ENCODE assay signal across 14 cellular contexts in genomic region chr15:58608711-58609110, GRCh38.
DNase-seq lines count a peak whose midpoint lies in the region; ATAC-seq and TF ChIP-seq lines count a peak whose summit lies in the region.
"Had no signal": no experiment of that assay in that cellular context is flagged by ENCODE, and none has a peak within 500 bp of the region (broad histone marks: within the 10 kb centered on the region; RNA-seq: fewer than 3 reads in every experiment).

No MANE protein-coding gene starts in this region.

- H3K4me3 ChIP-seq in SJSA1 (no peak overlapping the region), vagina (no peak overlapping the region)
- H3K4me3 ChIP-seq: PC-9, SK-N-MC had no signal

- intact Hi-C loops in vagina (cut with DNase I) = no loop called here

- no peak for TF ChIP-seq POLR2A in vagina (IDR thresholded peaks at IDR 0.05)

- no peaks in the 10 kb centered on the region for H3K27me3 Mint-ChIP-seq in effector memory CD8-positive, alpha-beta T cell

- no peak for ATAC-seq in effector memory CD8-positive, alpha-beta T cell (replicated peaks)
- ATAC-seq in GM18870 (IDR thresholded peaks at IDR 0.05; ENCODE audit: unreplicated experiment) = no peak
- ATAC-seq: HCT116 had no signal

- peaks cover 31% of the 10 kb centered on the region for H3K4me1 ChIP-seq in SJSA1 (replicated peaks)
- no peaks in the 10 kb centered on the region for H3K4me1 ChIP-seq in vagina

- no peaks in the 10 kb centered on the region for H3K9me3 ChIP-seq in SJSA1 (replicated peaks)
- H3K9me3 ChIP-seq in vagina = no peaks in the 10 kb centered on the region

- peaks cover 12% of the 10 kb centered on the region for H3K36me3 Mint-ChIP-seq in effector memory CD8-positive, alpha-beta T cell (ENCODE audit: insufficient read depth)

- H3K9me3 Mint-ChIP-seq in effector memory CD8-positive, alpha-beta T cell = peaks cover 2 to 3% of the 10 kb centered on the region in 2 donors

- H3K36me3 ChIP-seq in SJSA1 (peaks cover 35% of the 10 kb centered on the region), vagina (peaks cover 0 to 6% of the 10 kb centered on the region in 2 donors)

- H3K27me3 ChIP-seq in SJSA1 (replicated peaks) (no peaks in the 10 kb centered on the region), vagina (no peaks in the 10 kb centered on the region)

- DNase-seq in AG08396 (ENCODE audit: low spot score) = peak; percentile 15
- DNase-seq in EH (ENCODE audit: low read depth) = peak; percentile 42
- DNase-seq in SJSA1 (ENCODE audit: low read depth in 1 of 2, low spot score in 2 of 2) = no peak
- DNase-seq in effector memory CD8-positive, alpha-beta T cell = no peak
- no peak for DNase-seq in GM13976 (ENCODE audit: low spot score)
- DNase-seq in NCI-H187 treated with DMSO at 0.1 percent for 48 hours (lab: John Stamatoyannopoulos, UW) = no peak
- no peak for DNase-seq in vagina (ENCODE audit: extremely low spot score in 2 of 2)
- DNase-seq: NCI-H1436 treated with DMSO at 0.1 percent for 48 hours, NCI-H345, NCI-H69, PC-9 had no signal

- peak overlapping the region; percentile 68 to 70 for H3K4me3 Mint-ChIP-seq in effector memory CD8-positive, alpha-beta T cell

- H3K4me1 Mint-ChIP-seq in effector memory CD8-positive, alpha-beta T cell (ENCODE audit: low read depth in 2 of 2) = peaks cover 26 to 43% of the 10 kb centered on the region in 2 donors

- TF ChIP-seq CTCF in GM13976 (IDR thresholded peaks at IDR 0.05; ENCODE audit: borderline replicate concordance, control extremely low read depth, extremely low read depth, insufficient read depth, missing control alignments) = no peak
- no peak for TF ChIP-seq CTCF in vagina (IDR thresholded peaks at IDR 0.05)

- in situ Hi-C loops in GM13976 (cut with MboI; ENCODE audit: low sequenced_read_pairs, unreplicated experiment) = no loop called here

- H3K27ac ChIP-seq in SJSA1 = peak overlapping the region; percentile 48
- H3K27ac ChIP-seq in vagina = no peak overlapping the region
- H3K27ac ChIP-seq: PC-9, SK-N-MC had no signal

- H3K27ac Mint-ChIP-seq in effector memory CD8-positive, alpha-beta T cell = peak overlapping the region; percentile 85 to 88

Comparison
In these comparisons a context has a peak if more than half of its experiments do, and no peak if none do; other contexts are left out.
1. DNase-seq: peak in AG08396 (single experiment) and EH (single experiment); none in SJSA1 (0 of 2), effector memory CD8-positive, alpha-beta T cell (0 of 3), GM13976 (single experiment), NCI-H187 treated with DMSO at 0.1 percent for 48 hours (single experiment) and vagina (0 of 2).